In genomic region chr10:266974-267425, GRCh38 we compare ENCODE assay signal across 14 cellular contexts.
DNase-seq lines count a peak whose midpoint lies in the region; ATAC-seq, FAIRE-seq and TF ChIP-seq lines count a peak whose summit lies in the region.
"Had no signal": no experiment of that assay in that cellular context is flagged by ENCODE, and none has a peak within 500 bp of the region (broad histone marks: within the 10 kb centered on the region; RNA-seq: fewer than 3 reads in every experiment).

No MANE protein-coding gene starts in this region.

- H3K4me1 ChIP-seq in astrocyte (ENCODE audit: insufficient read depth, low read length) = no peaks in the 10 kb centered on the region
- H3K4me1 ChIP-seq in heart right ventricle = no peaks in the 10 kb centered on the region

- DNase-seq in Caki2 (ENCODE audit: low read depth) = peak; percentile 11
- peak; percentile 2 for DNase-seq in HT-29 (ENCODE audit: low spot score)
- peak; percentile 38 for DNase-seq in astrocyte (ENCODE audit: low read depth)
- peak; percentile 3 for DNase-seq in kidney glomerular epithelial cell (lab: John Stamatoyannopoulos, UW)
- no peak for DNase-seq in heart right ventricle
- no peak for DNase-seq in sciatic nerve (ENCODE audit: low spot score)
- no peak for DNase-seq in NCI-H510A (lab: John Stamatoyannopoulos, UW)
- DNase-seq: activated CD4-positive, alpha-beta memory T cell treated with anti-CD3 and anti-CD28 coated beads for 36 hours; activated naive CD4-positive, alpha-beta T cell treated with anti-CD3 and anti-CD28 coated beads for 36 hours; CD8-positive, alpha-beta memory T cell; MV-4-11; NK-92 treated with Interleukin-12 subunit alpha and Interleukin-12 subunit beta, amount 100 ng/mL, for 24 hours had no signal

- H3K4me1 Mint-ChIP-seq in astrocyte (ENCODE audit: low read depth, unreplicated experiment) = peaks cover 8% of the 10 kb centered on the region

- H2AFZ ChIP-seq in astrocyte (ENCODE audit: low read depth, low read length) = no peak overlapping the region

- H3K4me3 Mint-ChIP-seq in astrocyte (ENCODE audit: unreplicated experiment) = no peak overlapping the region
- H3K4me3 Mint-ChIP-seq: activated CD4-positive, alpha-beta memory T cell treated with anti-CD3 and anti-CD28 coated beads for 36 hours; activated naive CD4-positive, alpha-beta T cell treated with anti-CD3 and anti-CD28 coated beads for 36 hours; CD8-positive, alpha-beta memory T cell; T-helper 1 cell treated with Interleukin-12 subunit alpha and Interleukin-12 subunit beta and Interleukin-4 antibody, amounts not matched to agents 30 μg/mL and 1 μg/mL, for 36 hours had no signal

- H3K4me3 ChIP-seq in astrocyte (ENCODE audit: insufficient read depth, low read depth, low read length) = no peak overlapping the region
- H3K4me3 ChIP-seq in heart right ventricle = no peak overlapping the region

- no peaks in the 10 kb centered on the region for H3K27me3 Mint-ChIP-seq in astrocyte (ENCODE audit: low read depth, unreplicated experiment)
- H3K27me3 Mint-ChIP-seq: activated CD4-positive, alpha-beta memory T cell treated with anti-CD3 and anti-CD28 coated beads for 36 hours had no signal

- no peak overlapping the region for H3K27ac Mint-ChIP-seq in astrocyte (ENCODE audit: unreplicated experiment)
- H3K27ac Mint-ChIP-seq: activated CD4-positive, alpha-beta memory T cell treated with anti-CD3 and anti-CD28 coated beads for 36 hours; activated naive CD4-positive, alpha-beta T cell treated with anti-CD3 and anti-CD28 coated beads for 36 hours; T-helper 1 cell treated with Interleukin-12 subunit alpha and Interleukin-12 subunit beta and Interleukin-4 antibody, amounts not matched to agents 30 μg/mL and 1 μg/mL, for 36 hours had no signal

- no peak for TF ChIP-seq CTCF in astrocyte (IDR thresholded peaks at IDR 0.05; ENCODE audit: insufficient read depth, low read depth, low read length)
- TF ChIP-seq CTCF in heart right ventricle (IDR thresholded peaks at IDR 0.05) = no peak

- no peak overlapping the region for H3K9ac ChIP-seq in astrocyte (ENCODE audit: low read length)

- in situ Hi-C loops in Caki2 (cut with HindIII; ENCODE audit: low pct_unique_long_range_greater_than_20kb, low sequenced_read_pairs) = no loop called here

- H3K9me3 ChIP-seq in astrocyte (ENCODE audit: insufficient read depth, low read depth, low read length) = no peaks in the 10 kb centered on the region
- no peaks in the 10 kb centered on the region for H3K9me3 ChIP-seq in heart right ventricle

- H3K79me2 ChIP-seq in astrocyte (ENCODE audit: insufficient read depth, low read length) = no peaks in the 10 kb centered on the region

- FAIRE-seq in astrocyte (lab: Jason Lieb, UNC) = no peak

- no peaks in the 10 kb centered on the region for H4K20me1 ChIP-seq in astrocyte (ENCODE audit: insufficient read depth, low read length)

- intact Hi-C loops in heart right ventricle (cut with DNase I) (no loop called here), sciatic nerve (cut with DNase I) (no loop called here)

- 70 to 76% methylated on average over 8 of the region's 8 CpGs for WGBS in heart right ventricle, 2 donors

- H3K4me2 ChIP-seq in astrocyte (ENCODE audit: low read length) = no peak overlapping the region

- H3K36me3 ChIP-seq in astrocyte (ENCODE audit: insufficient read depth, low read length) = no peaks in the 10 kb centered on the region
- H3K36me3 ChIP-seq in heart right ventricle = no peaks in the 10 kb centered on the region

- ATAC-seq in heart right ventricle = no peak
- no peak for ATAC-seq in sciatic nerve
- ATAC-seq in GM21390 (IDR thresholded peaks at IDR 0.05; ENCODE audit: unreplicated experiment) = no peak

- peaks cover 7% of the 10 kb centered on the region for H3K36me3 Mint-ChIP-seq in astrocyte (ENCODE audit: low read depth, unreplicated experiment)
- H3K36me3 Mint-ChIP-seq: activated CD4-positive, alpha-beta memory T cell treated with anti-CD3 and anti-CD28 coated beads for 36 hours; CD8-positive, alpha-beta memory T cell had no signal

- H3K9me3 Mint-ChIP-seq in astrocyte (ENCODE audit: unreplicated experiment) = no peaks in the 10 kb centered on the region
- H3K9me3 Mint-ChIP-seq: activated CD4-positive, alpha-beta memory T cell treated with anti-CD3 and anti-CD28 coated beads for 36 hours; activated naive CD4-positive, alpha-beta T cell treated with anti-CD3 and anti-CD28 coated beads for 36 hours; CD8-positive, alpha-beta memory T cell; T-helper 1 cell treated with Interleukin-12 subunit alpha and Interleukin-12 subunit beta and Interleukin-4 antibody, amounts not matched to agents 30 μg/mL and 1 μg/mL, for 36 hours had no signal

- H3K27me3 ChIP-seq in astrocyte (ENCODE audit: insufficient read depth, low read length) = no peaks in the 10 kb centered on the region
- no peaks in the 10 kb centered on the region for H3K27me3 ChIP-seq in heart right ventricle

- H3K27ac ChIP-seq in astrocyte (ENCODE audit: low read depth, low read length) (no peak overlapping the region), heart right ventricle (no peak overlapping the region)

Comparison
In these comparisons a context has a peak if more than half of its experiments do, and no peak if none do; other contexts are left out.
1. DNase-seq: peak in Caki2 (single experiment), HT-29 (single experiment), astrocyte (single experiment) and kidney glomerular epithelial cell (single experiment); none in heart right ventricle (0 of 2), sciatic nerve (single experiment) and NCI-H510A (single experiment).